In the genomic region with DNA sequence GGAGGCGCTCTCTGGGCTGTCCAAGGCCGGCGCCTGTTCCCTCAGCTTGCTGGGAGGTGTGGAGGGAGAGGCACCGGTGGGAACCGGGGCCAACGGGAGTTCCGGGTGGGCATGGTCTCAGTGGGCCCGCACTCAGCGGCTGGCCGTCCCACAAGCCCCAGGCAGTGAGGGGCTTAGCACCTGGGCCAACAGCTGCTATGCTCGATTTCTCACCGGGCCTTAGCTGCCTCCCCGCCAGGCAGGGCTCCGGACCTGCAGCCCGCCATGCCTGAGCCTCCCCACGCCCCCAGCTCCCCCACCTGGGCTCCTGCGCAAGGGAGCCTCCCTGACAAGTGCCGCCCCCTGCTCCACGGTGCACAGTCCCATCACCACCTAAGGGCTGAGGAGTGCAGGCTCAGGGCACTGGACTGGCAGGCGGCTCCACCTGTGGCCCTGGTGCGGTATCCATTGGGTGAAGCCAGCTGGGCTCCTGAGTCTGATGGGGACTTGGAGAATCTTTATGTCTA, we compare ENCODE assay signal across 18 cellular contexts.
"Had no signal": no experiment of that assay in that cellular context is flagged by ENCODE, and none has a peak within 500 bp of the region (broad histone marks: within the 10 kb centered on the region; RNA-seq: fewer than 3 reads in every experiment).

No MANE protein-coding gene starts in this region.

- DNase-seq: dermis blood vessel endothelial cell; dorsolateral prefrontal cortex; effector CD4-positive, alpha-beta T cell; effector memory CD4-positive, alpha-beta T cell; foreskin keratinocyte; heart right ventricle; hippocampal formation; kidney; kidney glomerular epithelial cell; left colon; left ventricle myocardium superior; lower lobe of right lung; mesenchymal stem cell; mucosa of descending colon had no signal

- ATAC-seq: foreskin keratinocyte, gastroesophageal sphincter, heart right ventricle, left colon, left lobe of liver, left ventricle myocardium superior, lower lobe of right lung, mucosa of descending colon had no signal

- H3K36me3 ChIP-seq: esophagus muscularis mucosa, gastroesophageal sphincter, heart right ventricle, lower lobe of right lung had no signal

- H3K27ac ChIP-seq: coronary artery, dorsolateral prefrontal cortex, esophagus muscularis mucosa, foreskin keratinocyte, gastroesophageal sphincter, heart right ventricle, lower lobe of right lung had no signal

- H3K27me3 ChIP-seq: esophagus muscularis mucosa, foreskin keratinocyte, gastroesophageal sphincter had no signal

- H3K4me3 ChIP-seq: coronary artery, dorsolateral prefrontal cortex, esophagus muscularis mucosa, gastroesophageal sphincter, heart right ventricle, lower lobe of right lung, mucosa of descending colon had no signal

- H3K9me3 ChIP-seq: lower lobe of right lung had no signal

- H3K4me1 ChIP-seq: esophagus muscularis mucosa, foreskin keratinocyte, gastroesophageal sphincter, heart right ventricle, lower lobe of right lung had no signal
